In genomic region chr6:12576389-12576788, GRCh38 we compare ENCODE assay signal across 15 cellular contexts.
DNase-seq lines count a peak whose midpoint lies in the region; FAIRE-seq and TF ChIP-seq lines count a peak whose summit lies in the region.
"Had no signal": no experiment of that assay in that cellular context is flagged by ENCODE, and none has a peak within 500 bp of the region (broad histone marks: within the 10 kb centered on the region; RNA-seq: fewer than 3 reads in every experiment).

No MANE protein-coding gene starts in this region.

- TF ChIP-seq CTCF in fibroblast of villous mesenchyme (IDR thresholded peaks at IDR 0.05; ENCODE audit: insufficient read depth, low read depth, low read length), result no peak

- TF ChIP-seq POLR2A in GM12892 (IDR thresholded peaks at IDR 0.05; ENCODE audit: low read depth, low read length), result no peak

- peak; percentile 36 for FAIRE-seq in HTR-8/SVneo (lab: Jason Lieb, UNC)
- no peak for FAIRE-seq in urothelium cell line (lab: Jason Lieb, UNC)
- FAIRE-seq in GM12892 (lab: Jason Lieb, UNC), result no peak

- no peak overlapping the region for H3K4me3 ChIP-seq in fibroblast of villous mesenchyme (ENCODE audit: low read depth, low read length)
- H3K4me3 ChIP-seq: psoas muscle, SJCRH30, tibial nerve had no signal

- DNase-seq in HTR-8/SVneo (ENCODE audit: insufficient read length, low spot score) (peak; percentile 37), astrocyte of the hippocampus (ENCODE audit: low read depth, low spot score) (peak; percentile 45), fibroblast of villous mesenchyme (ENCODE audit: low read depth) (peak; percentile 60), urothelium cell line (ENCODE audit: low spot score) (peak; percentile 13), amygdala (lab: John Stamatoyannopoulos, UW) (no peak), OCI-M2 (lab: John Stamatoyannopoulos, UW; ENCODE audit: unreplicated experiment) (no peak), GM12892 (ENCODE audit: insufficient read length) (no peak)
- DNase-seq: activated CD8-positive, alpha-beta T cell treated with anti-CD3 and anti-CD28 coated beads for 36 hours; GDM1; naive B cell; psoas muscle; SJCRH30; stimulated activated CD4-positive, alpha-beta T cell treated with anti-CD3 and anti-CD28 coated beads, Interleukin-1b, Interleukin-23, amount 100 ng/mL, for 48 hours; stimulated activated CD8-positive, alpha-beta memory T cell treated with anti-CD3 and anti-CD28 coated beads, Interleukin-4, amount 100 ng/mL, for 48 hours had no signal

Comparison
In these comparisons a context has a peak if more than half of its experiments do, and no peak if none do; other contexts are left out.
1. DNase-seq: peak in HTR-8/SVneo (single experiment), astrocyte of the hippocampus (single experiment), fibroblast of villous mesenchyme (single experiment) and urothelium cell line (single experiment); none in amygdala (0 of 56), OCI-M2 (single experiment) and GM12892 (single experiment).